In genomic region chr3:149547954-149548728, GRCh38 we compare ENCODE assay signal across 9 cellular contexts.
DNase-seq lines count a peak whose midpoint lies in the region; ATAC-seq and TF ChIP-seq lines count a peak whose summit lies in the region.
"Had no signal": no experiment of that assay in that cellular context is flagged by ENCODE, and none has a peak within 500 bp of the region (broad histone marks: within the 10 kb centered on the region; RNA-seq: fewer than 3 reads in every experiment).

No MANE protein-coding gene starts in this region.

- H4K20me1 ChIP-seq in GM23248 (ENCODE audit: insufficient read depth) = no peaks in the 10 kb centered on the region

- no peaks in the 10 kb centered on the region for H3K9me2 ChIP-seq in GM23248 (ENCODE audit: insufficient read depth)

- peak; percentile 94 for DNase-seq in GM23248
- peak; percentile 54 to 81 (median 78) for DNase-seq in adrenal gland
- peak in 4 of 5 donors; percentile 32 to 71 (median 40) for DNase-seq in heart left ventricle
- DNase-seq in renal cortical epithelial cell (ENCODE audit: low read depth) = peak; percentile 89
- DNase-seq in NOMO-1 treated with dmso at 0.1 percent for 144 hours (lab: John Stamatoyannopoulos, UW; ENCODE audit: unreplicated experiment) = no peak
- no peak for DNase-seq in NCI-H1436 treated with DMSO at 0.1 percent for 48 hours (lab: John Stamatoyannopoulos, UW)
- DNase-seq: NCI-H69 had no signal

- no peaks in the 10 kb centered on the region for H3K9me3 ChIP-seq in GM23248 (ENCODE audit: low read depth)
- no peaks in the 10 kb centered on the region for H3K9me3 ChIP-seq in adrenal gland (replicated peaks in 1 of 3)
- no peaks in the 10 kb centered on the region for H3K9me3 ChIP-seq in heart left ventricle

- peak overlapping the region; percentile 15; the same call in 1 of the 2 replicates for H2AFZ ChIP-seq in GM23248

- H3K4me1 ChIP-seq in GM23248 (ENCODE audit: insufficient read depth) = peaks cover 35% of the 10 kb centered on the region
- peaks cover 7 to 24% of the 10 kb centered on the region in 2 donors for H3K4me1 ChIP-seq in adrenal gland (replicated peaks in 1 of 2)
- peaks cover 0 to 43% (median 12%) of the 10 kb centered on the region in 12 donors for H3K4me1 ChIP-seq in heart left ventricle

- H3K27me3 ChIP-seq in GM23248 (replicated peaks; ENCODE audit: insufficient read depth) (no peaks in the 10 kb centered on the region), adrenal gland (no peaks in the 10 kb centered on the region), heart left ventricle (no peaks in the 10 kb centered on the region)

- TF ChIP-seq POLR2A in adrenal gland (IDR thresholded peaks at IDR 0.05) = peak in 1 of 2 donors; percentile 45
- TF ChIP-seq POLR2A in heart left ventricle (IDR thresholded peaks at IDR 0.05) = no peak

- H3K9ac ChIP-seq in GM23248 = peak overlapping the region; percentile 82

- TF ChIP-seq CTCF in adrenal gland (IDR thresholded peaks at IDR 0.05) (no peak), heart left ventricle (IDR thresholded peaks at IDR 0.05) (no peak)

- H3K79me2 ChIP-seq in GM23248 (ENCODE audit: insufficient read depth) = peaks cover 74% of the 10 kb centered on the region

- H3K4me3 ChIP-seq in GM23248 = peak overlapping the region; percentile 46
- peak overlapping the region in 1 of 4 donors; percentile 30 for H3K4me3 ChIP-seq in adrenal gland
- no peak overlapping the region for H3K4me3 ChIP-seq in heart left ventricle

- ATAC-seq in heart left ventricle = peak; percentile 66 to 91 (median 77)
- ATAC-seq in GM18511 (IDR thresholded peaks at IDR 0.05; ENCODE audit: unreplicated experiment) = no peak
- no peak for ATAC-seq in HG02870 (IDR thresholded peaks at IDR 0.05; ENCODE audit: unreplicated experiment)

- in situ Hi-C loops in GM23248 (cut with MboI) = no loop called here

- H3K27ac ChIP-seq in GM23248 (peak overlapping the region; percentile 94), adrenal gland (peak overlapping the region; percentile 65 to 87 (median 79)), heart left ventricle (peak overlapping the region; percentile 25 to 83 (median 64))

- H3K36me3 ChIP-seq in GM23248 (ENCODE audit: low read depth) (no peaks in the 10 kb centered on the region), adrenal gland (replicated peaks in 1 of 2) (no peaks in the 10 kb centered on the region), heart left ventricle (peaks cover 0 to 3% (median 0%) of the 10 kb centered on the region in 9 donors)

- intact Hi-C loops in adrenal gland (cut with DNase I) (no loop called here), heart left ventricle (cut with DNase I) (no loop called here)

- H3F3A ChIP-seq in GM23248 (ENCODE audit: insufficient read depth) = peaks cover 40% of the 10 kb centered on the region

- H3K4me2 ChIP-seq in GM23248 (ENCODE audit: unreplicated experiment) = peak overlapping the region; percentile 68

- 15% methylated on average over 13 of the region's 13 CpGs for WGBS in GM23248 (ENCODE audit: low coverage in 1 of 2, low lambda C conversion rate in 2 of 2, missing lambda C conversion rate in 2 of 2), 2 experiments
- 37 to 42% (median 42%) methylated on average over 13 of the region's 13 CpGs for WGBS in adrenal gland, 4 donors
- WGBS in heart left ventricle, 4 donors = 51 to 55% (median 52%) methylated on average over 13 of the region's 13 CpGs

Comparison
In these comparisons a context has a peak if more than half of its experiments do, and no peak if none do; other contexts are left out.
1. DNase-seq: peak in GM23248 (single experiment), adrenal gland (7 of 7), heart left ventricle (4 of 5) and renal cortical epithelial cell (single experiment); none in NOMO-1 treated with dmso at 0.1 percent for 144 hours (single experiment) and NCI-H1436 treated with DMSO at 0.1 percent for 48 hours (single experiment).
2. ATAC-seq: peak in heart left ventricle (4 of 4); none in GM18511 (single experiment) and HG02870 (single experiment).
3. Peak in every context shown above with its lines, with median percentiles within 50 percentile points of each other: H3K27ac ChIP-seq.